37 cellular contexts compared by ENCODE assay signal in genomic region chr10:393346-393745, GRCh38.
"Had no signal": no experiment of that assay in that cellular context is flagged by ENCODE, and none has a peak within 500 bp of the region (broad histone marks: within the 10 kb centered on the region; RNA-seq: fewer than 3 reads in every experiment).

No MANE protein-coding gene starts in this region.

- H3K9me3 Mint-ChIP-seq: activated CD4-positive, alpha-beta memory T cell treated with anti-CD3 and anti-CD28 coated beads for 36 hours; activated CD4-positive, alpha-beta T cell treated with anti-CD3 and anti-CD28 coated beads, Interleukin-2, amount 10 ng/mL, durations not matched to agents 24 days and 14 days; activated naive CD4-positive, alpha-beta T cell treated with anti-CD3 and anti-CD28 coated beads for 36 hours; activated naive CD4-positive, alpha-beta T cell treated with anti-CD3 and anti-CD28 coated beads, Interleukin-2, amount 50 U/mL, for 24 hours; activated naive CD8-positive, alpha-beta T cell treated with anti-CD3 and anti-CD28 coated beads for 36 hours; activated naive CD8-positive, alpha-beta T cell treated with anti-CD3 and anti-CD28 coated beads, Interleukin-2, amount 50 U/mL, for 24 hours; activated T-helper 1 cell treated with anti-CD3 and anti-CD28 coated beads, Interleukin-12 subunit alpha, Interleukin-12 subunit beta, Interleukin-2, Interleukin-4 antibody, amounts not matched to agents 30 ng/mL and 10 ng/mL and 1 ng/mL, durations not matched to agents 14 hours and 24 hours and 36 hours; activated T-helper 2 cell treated with anti-CD3 and anti-CD28 coated beads, Interferon-gamma antibody, Interleukin-2, Interleukin-4, amounts not matched to agents 10 μg/mL and 5 μg/mL and 100 μg/mL, durations not matched to agents 14 hours and 24 hours and 36 hours; T-cell; T-helper 1 cell treated with Interleukin-12 subunit alpha and Interleukin-12 subunit beta and Interleukin-4 antibody, amounts not matched to agents 30 μg/mL and 1 μg/mL, for 36 hours; T-helper 2 cell treated with Interferon-gamma antibody and Interleukin-4, amounts not matched to agents 5 μg/mL and 100 μg/mL, for 36 hours had no signal

- H3K4me1 ChIP-seq: foreskin keratinocyte had no signal

- H3K36me3 Mint-ChIP-seq: activated CD8-positive, alpha-beta memory T cell treated with anti-CD3 and anti-CD28 coated beads, Interleukin-2, amount 10 ng/mL, durations not matched to agents 7 days and 5 days; activated naive CD4-positive, alpha-beta T cell treated with anti-CD3 and anti-CD28 coated beads, Interleukin-2, amount 50 U/mL, for 24 hours; activated naive CD8-positive, alpha-beta T cell treated with anti-CD3 and anti-CD28 coated beads for 36 hours had no signal

- H3K27me3 ChIP-seq: adrenal gland, body of pancreas, breast epithelium, cardiac muscle cell, dorsolateral prefrontal cortex, esophagus muscularis mucosa, foreskin keratinocyte, gastrocnemius medialis had no signal

- H3K27ac Mint-ChIP-seq: activated CD4-positive, alpha-beta memory T cell treated with anti-CD3 and anti-CD28 coated beads for 36 hours; activated CD4-positive, alpha-beta T cell treated with anti-CD3 and anti-CD28 coated beads for 36 hours; activated CD4-positive, alpha-beta T cell treated with anti-CD3 and anti-CD28 coated beads, Interleukin-2, amount 10 ng/mL, durations not matched to agents 24 days and 14 days; activated CD8-positive, alpha-beta memory T cell treated with anti-CD3 and anti-CD28 coated beads, Interleukin-2, amount 10 ng/mL, durations not matched to agents 7 days and 5 days; activated CD8-positive, alpha-beta T cell treated with anti-CD3 and anti-CD28 coated beads, Interleukin-2, amount 10 ng/mL, durations not matched to agents 7 days and 5 days; activated naive CD4-positive, alpha-beta T cell treated with anti-CD3 and anti-CD28 coated beads for 36 hours; activated naive CD4-positive, alpha-beta T cell treated with anti-CD3 and anti-CD28 coated beads, Interleukin-2, amount 50 U/mL, for 24 hours; activated naive CD8-positive, alpha-beta T cell treated with anti-CD3 and anti-CD28 coated beads for 36 hours; activated naive CD8-positive, alpha-beta T cell treated with anti-CD3 and anti-CD28 coated beads, Interleukin-2, amount 50 U/mL, for 24 hours; activated T-helper 1 cell treated with anti-CD3 and anti-CD28 coated beads, Interleukin-12 subunit alpha, Interleukin-12 subunit beta, Interleukin-2, Interleukin-4 antibody, amounts not matched to agents 30 ng/mL and 10 ng/mL and 1 ng/mL, durations not matched to agents 14 hours and 24 hours and 36 hours; activated T-helper 2 cell treated with anti-CD3 and anti-CD28 coated beads, Interferon-gamma antibody, Interleukin-2, Interleukin-4, amounts not matched to agents 10 μg/mL and 5 μg/mL and 100 μg/mL, durations not matched to agents 14 hours and 24 hours and 36 hours; T-cell; T-helper 1 cell treated with Interleukin-12 subunit alpha and Interleukin-12 subunit beta and Interleukin-4 antibody, amounts not matched to agents 30 μg/mL and 1 μg/mL, for 36 hours; T-helper 2 cell treated with Interferon-gamma antibody and Interleukin-4, amounts not matched to agents 5 μg/mL and 100 μg/mL, for 36 hours had no signal

- H3K27ac ChIP-seq: body of pancreas, breast epithelium, cardiac muscle cell, foreskin keratinocyte had no signal

- H3K4me3 ChIP-seq: adrenal gland, body of pancreas, breast epithelium, cardiac muscle cell, coronary artery, esophagus muscularis mucosa, gastrocnemius medialis had no signal

- H3K9me3 ChIP-seq: adrenal gland, body of pancreas, breast epithelium, esophagus muscularis mucosa, gastrocnemius medialis had no signal

- H3K27me3 Mint-ChIP-seq: activated CD4-positive, alpha-beta memory T cell treated with anti-CD3 and anti-CD28 coated beads for 36 hours; activated CD4-positive, alpha-beta T cell treated with anti-CD3 and anti-CD28 coated beads for 36 hours; activated CD4-positive, alpha-beta T cell treated with anti-CD3 and anti-CD28 coated beads, Interleukin-2, amount 10 ng/mL, durations not matched to agents 24 days and 14 days; activated CD8-positive, alpha-beta memory T cell treated with anti-CD3 and anti-CD28 coated beads, Interleukin-2, amount 10 ng/mL, durations not matched to agents 7 days and 5 days; activated naive CD4-positive, alpha-beta T cell treated with anti-CD3 and anti-CD28 coated beads, Interleukin-2, amount 50 U/mL, for 24 hours; activated naive CD8-positive, alpha-beta T cell treated with anti-CD3 and anti-CD28 coated beads for 36 hours; activated naive CD8-positive, alpha-beta T cell treated with anti-CD3 and anti-CD28 coated beads, Interleukin-2, amount 50 U/mL, for 24 hours; T-cell had no signal

- H3K4me3 Mint-ChIP-seq: activated CD4-positive, alpha-beta memory T cell treated with anti-CD3 and anti-CD28 coated beads for 36 hours; activated CD4-positive, alpha-beta T cell treated with anti-CD3 and anti-CD28 coated beads for 36 hours; activated CD4-positive, alpha-beta T cell treated with anti-CD3 and anti-CD28 coated beads, Interleukin-2, amount 10 ng/mL, durations not matched to agents 24 days and 14 days; activated CD8-positive, alpha-beta memory T cell treated with anti-CD3 and anti-CD28 coated beads, Interleukin-2, amount 10 ng/mL, durations not matched to agents 7 days and 5 days; activated CD8-positive, alpha-beta T cell treated with anti-CD3 and anti-CD28 coated beads, Interleukin-2, amount 10 ng/mL, durations not matched to agents 7 days and 5 days; activated naive CD4-positive, alpha-beta T cell treated with anti-CD3 and anti-CD28 coated beads for 36 hours; activated naive CD4-positive, alpha-beta T cell treated with anti-CD3 and anti-CD28 coated beads, Interleukin-2, amount 50 U/mL, for 24 hours; activated naive CD8-positive, alpha-beta T cell treated with anti-CD3 and anti-CD28 coated beads for 36 hours; activated naive CD8-positive, alpha-beta T cell treated with anti-CD3 and anti-CD28 coated beads, Interleukin-2, amount 50 U/mL, for 24 hours; activated T-helper 1 cell treated with anti-CD3 and anti-CD28 coated beads, Interleukin-12 subunit alpha, Interleukin-12 subunit beta, Interleukin-2, Interleukin-4 antibody, amounts not matched to agents 30 ng/mL and 10 ng/mL and 1 ng/mL, durations not matched to agents 14 hours and 24 hours and 36 hours; dendritic cell treated with granulocyte-macrophage colony-stimulating factor and Interleukin-4, amounts not matched to agents 40 ng/mL and 50 ng/mL, for 4 days; endodermal cell; T-cell; T-helper 1 cell treated with Interleukin-12 subunit alpha and Interleukin-12 subunit beta and Interleukin-4 antibody, amounts not matched to agents 30 μg/mL and 1 μg/mL, for 36 hours; T-helper 2 cell treated with Interferon-gamma antibody and Interleukin-4, amounts not matched to agents 5 μg/mL and 100 μg/mL, for 36 hours had no signal

- DNase-seq: activated CD4-positive, alpha-beta memory T cell treated with anti-CD3 and anti-CD28 coated beads for 36 hours; activated CD4-positive, alpha-beta T cell treated with anti-CD3 and anti-CD28 coated beads for 36 hours; activated CD4-positive, alpha-beta T cell treated with anti-CD3 and anti-CD28 coated beads, Interleukin-2, amount 10 ng/mL, durations not matched to agents 24 days and 14 days; activated CD4-positive, CD25-positive, alpha-beta regulatory T cell; activated CD4-positive, CD25-positive, alpha-beta regulatory T cell treated with anti-CD3 and anti-CD28 coated beads, Interleukin-2, amount 50 U/mL, for 72 hours; activated CD8-positive, alpha-beta memory T cell treated with anti-CD3 and anti-CD28 coated beads, Interleukin-2, amount 10 ng/mL, durations not matched to agents 7 days and 5 days; activated CD8-positive, alpha-beta memory T cell treated with anti-CD3 and anti-CD28 coated beads, Interleukin-2, amount 50 U/mL, for 4 hours; activated CD8-positive, alpha-beta T cell treated with anti-CD3 and anti-CD28 coated beads, Interleukin-2, amount 10 ng/mL, durations not matched to agents 7 days and 5 days; activated effector memory CD4-positive, alpha-beta T cell treated with anti-CD3 and anti-CD28 coated beads, Interleukin-2, amount 50 U/mL, for 16 hours; activated naive CD4-positive, alpha-beta T cell treated with anti-CD3 and anti-CD28 coated beads for 36 hours; activated naive CD8-positive, alpha-beta T cell treated with anti-CD3 and anti-CD28 coated beads for 36 hours; activated naive CD8-positive, alpha-beta T cell treated with anti-CD3 and anti-CD28 coated beads, Interleukin-2, amount 50 U/mL, for 24 hours; activated T-cell treated with anti-CD3 and anti-CD28 coated beads, Interleukin-2, amount 50 U/mL, for 1 hour; activated T-cell treated with anti-CD3 and anti-CD28 coated beads, Interleukin-2, amount 50 U/mL, for 48 hours; aorta; body of pancreas; central memory CD4-positive, alpha-beta T cell; dorsolateral prefrontal cortex; effector memory CD4-positive, alpha-beta T cell; endodermal cell; foreskin keratinocyte; gastrocnemius medialis; glutamatergic neuron; SW 1271; T-cell; T1000 had no signal

- H3K36me3 ChIP-seq: breast epithelium had no signal

- ATAC-seq: activated CD4-positive, alpha-beta T cell treated with anti-CD3 and anti-CD28 coated beads for 36 hours; activated CD8-positive, alpha-beta memory T cell treated with anti-CD3 and anti-CD28 coated beads, Interleukin-2, amount 10 ng/mL, durations not matched to agents 7 days and 5 days; activated CD8-positive, alpha-beta T cell treated with anti-CD3 and anti-CD28 coated beads, Interleukin-2, amount 10 ng/mL, durations not matched to agents 7 days and 5 days; activated naive CD8-positive, alpha-beta T cell treated with anti-CD3 and anti-CD28 coated beads, Interleukin-2, amount 50 U/mL, for 24 hours; body of pancreas; foreskin keratinocyte; gastrocnemius medialis; T-cell had no signal

- H3K4me1 Mint-ChIP-seq: activated CD4-positive, alpha-beta T cell treated with anti-CD3 and anti-CD28 coated beads for 36 hours; activated CD4-positive, alpha-beta T cell treated with anti-CD3 and anti-CD28 coated beads, Interleukin-2, amount 10 ng/mL, durations not matched to agents 24 days and 14 days; activated naive CD8-positive, alpha-beta T cell treated with anti-CD3 and anti-CD28 coated beads for 36 hours had no signal
